11 cellular contexts compared by ENCODE assay signal in the genomic region with DNA sequence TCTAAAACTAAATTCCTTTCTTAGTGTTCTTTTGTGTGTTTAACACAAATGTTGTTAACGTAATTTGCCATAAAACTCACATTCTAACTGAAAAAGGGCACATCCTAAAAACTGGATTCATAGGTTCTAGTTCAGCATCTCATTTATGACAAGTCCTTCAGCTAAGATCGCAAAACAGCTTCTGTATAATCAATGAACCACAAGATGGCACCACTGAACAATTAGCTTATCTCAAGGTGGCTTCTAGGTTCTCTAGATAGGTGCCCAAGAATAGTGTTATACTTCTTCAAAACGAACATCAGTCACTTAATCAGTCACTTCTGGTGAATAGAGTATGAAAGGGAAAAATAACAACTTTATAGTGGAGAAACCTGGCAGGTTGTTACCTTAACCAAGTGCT. TPM values are rescaled to one million over a fixed set of nuclear protein-coding genes. Genes with fewer than 3 reads are reported as not detected.
A peak's percentile ranks its signal among the peaks of the same experiment; 100 is the strongest.
DNase-seq lines count a peak whose midpoint lies in the region; ATAC-seq, FAIRE-seq and TF ChIP-seq lines count a peak whose summit lies in the region.
"Had no signal": no experiment of that assay in that cellular context is flagged by ENCODE, and none has a peak within 500 bp of the region (broad histone marks: within the 10 kb centered on the region; RNA-seq: fewer than 3 reads in every experiment).

No MANE protein-coding gene starts in this region.

- WGBS in H1 (ENCODE audit: extremely low coverage in 1 of 2, insufficient coverage in 1 of 2, insufficient read length in 1 of 2, insufficient replicate concordance in 2 of 2, low coverage in 1 of 2, low lambda C conversion rate in 2 of 2, missing lambda C conversion rate in 1 of 2), 2 experiments, result 63% methylated on average over 3 of the region's 3 CpGs; no CpG with 5 or more reads in 1 of the 2 experiments
- 20 to 44% (median 30%) methylated on average over 3 of the region's 3 CpGs for WGBS in stomach, 5 donors

- H2BK20ac ChIP-seq in H1 (ENCODE audit: low read length), result no peak overlapping the region

- H3K79me2 ChIP-seq in H1 (ENCODE audit: control insufficient read depth in 1 of 2, insufficient read depth in 2 of 2, low read length in 2 of 2), result no peaks in the 10 kb centered on the region

- H2BK15ac ChIP-seq in H1 (ENCODE audit: low read length), result no peak overlapping the region

- TF ChIP-seq CTCF in NB4 (IDR thresholded peaks at IDR 0.05; ENCODE audit: low read depth, low read length), result peak; percentile 24
- peak in 2 of 3 experiments; percentile 9 to 34; a peak in 2 of 4 replicates for TF ChIP-seq CTCF in H1 (IDR thresholded peaks at IDR 0.05; ENCODE audit: control extremely low read depth in 1 of 3, insufficient read depth in 1 of 3, low read depth in 1 of 3, low read length in 3 of 3)
- TF ChIP-seq CTCF in stomach (IDR thresholded peaks at IDR 0.05), result no peak

- no peak overlapping the region for H4K8ac ChIP-seq in H1 (ENCODE audit: extremely low read depth, insufficient read depth, low read length)

- H3K36me3 ChIP-seq in H1 (ENCODE audit: control insufficient read depth in 2 of 4, insufficient read depth in 4 of 4, low read length in 3 of 4) (no peaks in the 10 kb centered on the region), stomach (no peaks in the 10 kb centered on the region)
- H3K36me3 ChIP-seq: BLaER1 had no signal

- no peaks in the 10 kb centered on the region for H3K23me2 ChIP-seq in H1 (ENCODE audit: low read depth, low read length)

- no peaks in the 10 kb centered on the region for H4K20me1 ChIP-seq in H1 (replicated peaks in 1 of 2; ENCODE audit: control insufficient read depth in 1 of 2, insufficient read depth in 2 of 2, low read length in 2 of 2)
- H4K20me1 ChIP-seq: BLaER1 had no signal

- H3K4me2 ChIP-seq in H1 (ENCODE audit: insufficient read depth in 1 of 2, low read depth in 2 of 2, low read length in 2 of 2), result no peak overlapping the region
- H3K4me2 ChIP-seq: BLaER1 had no signal

- H3K4me1 ChIP-seq in H1 (replicated peaks in 1 of 4; ENCODE audit: control insufficient read depth in 3 of 4, insufficient read depth in 4 of 4, low read length in 3 of 4) (no peaks in the 10 kb centered on the region), stomach (no peaks in the 10 kb centered on the region)
- H3K4me1 ChIP-seq: BLaER1 had no signal

- no peaks in the 10 kb centered on the region for H3K4me1 Mint-ChIP-seq in activated CD4-positive, alpha-beta T cell treated with anti-CD3 and anti-CD28 coated beads for 36 hours

- H3K14ac ChIP-seq in H1 (ENCODE audit: insufficient read length), result no peak overlapping the region

- no peak overlapping the region for H4K5ac ChIP-seq in H1 (ENCODE audit: insufficient read length, low read depth, low read length)

- no peaks in the 10 kb centered on the region for H3K36me3 Mint-ChIP-seq in activated CD4-positive, alpha-beta T cell treated with anti-CD3 and anti-CD28 coated beads for 36 hours (ENCODE audit: low read depth)

- no peaks in the 10 kb centered on the region for H3K79me1 ChIP-seq in H1 (ENCODE audit: low read depth, low read length)

- H2AFZ ChIP-seq in H1 (ENCODE audit: low read length), result no peak overlapping the region

- TF ChIP-seq RAD21 in H1 (IDR thresholded peaks at IDR 0.05 in 1 of 2, conservative IDR thresholded peaks at IDR 0.05 in 1 of 2; ENCODE audit: low read depth in 2 of 2, low read length in 2 of 2), result peak; percentile 38 to 40

- no peak overlapping the region for H3K18ac ChIP-seq in H1 (ENCODE audit: extremely low read depth, low read length)

- H4K91ac ChIP-seq in H1 (replicated peaks; ENCODE audit: insufficient read length, low read length), result no peak overlapping the region

- H2BK5ac ChIP-seq in H1 (ENCODE audit: low read depth, low read length), result no peak overlapping the region

- TF ChIP-seq EP300 in H1 (IDR thresholded peaks at IDR 0.05; ENCODE audit: borderline replicate concordance in 1 of 2, low read depth in 2 of 2, low read length in 2 of 2) (no peak), stomach (IDR thresholded peaks at IDR 0.05) (no peak)

- H3K4ac ChIP-seq in H1 (replicated peaks; ENCODE audit: insufficient read length, low read depth, low read length), result no peak overlapping the region

- TF ChIP-seq POLR2A in NB4 (IDR thresholded peaks at IDR 0.05; ENCODE audit: extremely low read depth, insufficient read length) (no peak), H1 (IDR thresholded peaks at IDR 0.05; ENCODE audit: control extremely low read depth in 1 of 2, low read depth in 2 of 2, low read length in 2 of 2) (no peak), stomach (IDR thresholded peaks at IDR 0.05) (no peak)

- H2BK120ac ChIP-seq in H1 (replicated peaks; ENCODE audit: low read depth, low read length), result no peak overlapping the region

- no peak overlapping the region for H3K4me3 Mint-ChIP-seq in activated CD4-positive, alpha-beta T cell treated with anti-CD3 and anti-CD28 coated beads for 36 hours

- intact Hi-C loops in stomach (cut with DNase I; ENCODE audit: low total_unique reads), result no loop called here
- intact Hi-C loops in activated CD4-positive, alpha-beta T cell treated with anti-CD3 and anti-CD28 coated beads for 36 hours (cut with DNase I, micrococcal nuclease), result no loop called here

- no peak overlapping the region for H3K23ac ChIP-seq in H1 (ENCODE audit: insufficient read length)

- no peak overlapping the region for H3K27ac Mint-ChIP-seq in activated CD4-positive, alpha-beta T cell treated with anti-CD3 and anti-CD28 coated beads for 36 hours

- POLR2A ChIA-PET in H1 (lab: Charles Lee; ENCODE audit: partially characterized antibody), result no interaction called here
- POLR2A ChIA-PET in activated CD4-positive, alpha-beta T cell treated with anti-CD3 and anti-CD28 coated beads for 36 hours (lab: Charles Lee), result no interaction called here

- peak; percentile 39 for FAIRE-seq in H1 (lab: Jason Lieb, UNC)

- no peak overlapping the region for H2BK12ac ChIP-seq in H1 (ENCODE audit: low read depth, low read length)

- CTCF ChIA-PET in H1 (lab: Charles Lee; ENCODE audit: partially characterized antibody), result interaction anchor here (0.7 to 1.2 kb wide), 3 partner anchors 12 to 31 kb away, joined by 3 to 4 read pairs (median 4); no protein-coding TSS in a partner anchor
- CTCF ChIA-PET in activated CD4-positive, alpha-beta T cell treated with anti-CD3 and anti-CD28 coated beads for 36 hours (lab: Charles Lee), result no interaction called here

- H3K27me3 ChIP-seq in H1 (replicated peaks in 1 of 4; ENCODE audit: control insufficient read depth in 3 of 4, extremely low read depth in 1 of 4, insufficient read depth in 3 of 4, low read length in 3 of 4), result no peaks in the 10 kb centered on the region
- H3K27me3 ChIP-seq in stomach, result no peaks in the 10 kb centered on the region

- H3K9me3 Mint-ChIP-seq in activated CD4-positive, alpha-beta T cell treated with anti-CD3 and anti-CD28 coated beads for 36 hours (ENCODE audit: low read depth), result no peaks in the 10 kb centered on the region

- H2AK5ac ChIP-seq in H1 (ENCODE audit: low read depth, low read length), result no peak overlapping the region

- no peak overlapping the region for H3K27ac ChIP-seq in H1 (ENCODE audit: low read depth, low read length)
- H3K27ac ChIP-seq in stomach, result no peak overlapping the region
- H3K27ac ChIP-seq: BLaER1 had no signal

- no peak overlapping the region for H3K4me3 ChIP-seq in NB4 (ENCODE audit: low read depth, low read length)
- H3K4me3 ChIP-seq in H1 (ENCODE audit: extremely low read depth in 1 of 4, insufficient read depth in 2 of 4, low read depth in 3 of 4, low read length in 4 of 4), result no peak overlapping the region
- H3K4me3 ChIP-seq in stomach, result no peak overlapping the region
- H3K4me3 ChIP-seq: BLaER1 had no signal

- DNase-seq in NCI-H2171 treated with DMSO at 0.1 percent for 48 hours (lab: John Stamatoyannopoulos, UW) (peak; percentile 1), NCI-H2171 (lab: John Stamatoyannopoulos, UW) (no peak), NB4 (ENCODE audit: low read depth) (peak; percentile 31), H1 (ENCODE audit: low read depth in 1 of 2, low spot score in 2 of 2) (no peak), putamen (ENCODE audit: low spot score) (peak; percentile 2), stomach (no peak)
- DNase-seq in activated CD4-positive, alpha-beta T cell treated with anti-CD3 and anti-CD28 coated beads for 36 hours, result no peak
- DNase-seq: activated CD4-positive, alpha-beta T cell treated with anti-CD3 and anti-CD28 coated beads for 48 hours; KG1 had no signal

- ATAC-seq in GM19324 (IDR thresholded peaks at IDR 0.05; ENCODE audit: low FRiP score, unreplicated experiment), result no peak
- ATAC-seq in activated CD4-positive, alpha-beta T cell treated with anti-CD3 and anti-CD28 coated beads for 36 hours, result no peak

- no peak overlapping the region for H3K9ac ChIP-seq in H1 (replicated peaks in 1 of 4; ENCODE audit: extremely low read depth in 1 of 4, low read depth in 3 of 4, low read length in 3 of 4)
- H3K9ac ChIP-seq: BLaER1 had no signal

- H3K9me3 ChIP-seq in H1 (ENCODE audit: insufficient read depth in 2 of 2, low read depth in 1 of 2, low read length in 1 of 2), result no peaks in the 10 kb centered on the region
- H3K9me3 ChIP-seq in stomach, result no peaks in the 10 kb centered on the region
- H3K9me3 ChIP-seq: BLaER1 had no signal

- no peaks in the 10 kb centered on the region for H3K27me3 Mint-ChIP-seq in activated CD4-positive, alpha-beta T cell treated with anti-CD3 and anti-CD28 coated beads for 36 hours

- H3K56ac ChIP-seq in H1 (replicated peaks; ENCODE audit: insufficient read length, low read depth, low read length), result no peak overlapping the region

TF ChIP-seq in H1, 55 proteins besides CTCF, POLR2A, EP300 and RAD21 (continues in another document):
- TF ChIP-seq RBBP5 (IDR thresholded peaks at IDR 0.05; ENCODE audit: borderline replicate concordance, low read depth, low read length) (no peak), SRF (IDR thresholded peaks at IDR 0.05; ENCODE audit: low read depth, low read length) (no peak)

RNA-seq across cellular contexts. Expression of a gene that starts 54.3 kb away (rescaled TPM):
- total RNA-seq in H1 (2021; fragmentation: NEBNext Ultra II Directional; extraction: Animal tissue kit (Norgen Biotek cat#: 25700)), result 7.0 and 8.3 TPM in 2 replicates
- polyA plus RNA-seq in H1 (2011; rRNA removed) (0.86 and 0.99 TPM in 2 replicates), stomach (under 1 TPM; 0.06 to 0.30 (median 0.15) TPM)
- polyA plus RNA-seq in H1 (2011; cell fraction: cytosol; rRNA removed), result 1.1 TPM
- polyA plus RNA-seq in H1 (2011; cell fraction: nucleus; rRNA removed), result 1.8 TPM
- 1.2 to 2.1 TPM (median 1.7 TPM) in 4 replicates for polyA plus RNA-seq in H1 (2012, experiment 1 of 2)
- polyA plus RNA-seq in H1 (2012, experiment 2 of 2), result 0.07 TPM
- 4.4 TPM for polyA plus RNA-seq in H1 (2013, experiment 1 of 2)
- 3.5 TPM for polyA plus RNA-seq in H1 (2013, experiment 2 of 2)
- polyA minus RNA-seq in H1 (2011; rRNA and poly(A)+ RNA removed), result 4.6 and 4.8 TPM in 2 replicates
- 2.8 TPM for polyA minus RNA-seq in H1 (2011; cell fraction: cytosol; rRNA and poly(A)+ RNA removed)
- 5.8 TPM for polyA minus RNA-seq in H1 (2011; cell fraction: nucleus; rRNA and poly(A)+ RNA removed)
- total RNA-seq in stomach, result 10 to 100 TPM in 1 of 5 donors, 1 to 10 TPM in 1, under 1 TPM in 2, not detected in 1; under 0.01 to 53.8 (median 3.3) TPM
- not detected for total RNA-seq in activated CD4-positive, alpha-beta T cell treated with anti-CD3 and anti-CD28 coated beads for 36 hours

Comparison
In these comparisons a context has a peak if more than half of its experiments do, and no peak if none do; other contexts are left out.
1. DNase-seq: peak in NCI-H2171 treated with DMSO at 0.1 percent for 48 hours (single experiment), NB4 (single experiment) and putamen (single experiment); none in NCI-H2171 (single experiment), H1 (0 of 2), stomach (single experiment) and activated CD4-positive, alpha-beta T cell treated with anti-CD3 and anti-CD28 coated beads for 36 hours (single experiment).
2. CTCF ChIP-seq: peak in NB4 (single experiment) and H1 (2 of 3); none in stomach (0 of 7).